3 cellular contexts compared by ENCODE assay signal in the genomic region with DNA sequence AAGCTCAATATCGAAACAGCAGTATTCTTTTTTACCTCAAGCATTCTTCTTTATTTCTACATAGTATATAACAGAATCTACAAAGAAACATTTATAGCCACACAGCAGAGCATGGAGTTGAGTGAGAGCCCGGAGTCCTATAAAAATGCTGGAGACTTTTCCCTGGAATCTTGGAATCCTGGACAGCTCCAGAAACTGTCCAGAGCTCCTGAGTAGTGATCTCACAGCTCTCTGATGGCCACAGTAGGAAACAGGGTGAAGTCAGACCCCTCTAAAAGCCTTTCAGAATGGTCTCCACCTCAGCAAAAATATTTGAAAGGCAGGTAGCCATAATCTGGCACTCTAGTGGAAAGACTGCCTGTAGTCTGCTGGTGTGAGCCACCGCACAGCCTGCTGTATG.
TF ChIP-seq lines count a peak whose summit lies in the region.

No MANE protein-coding gene starts in this region.

TF ChIP-seq in SK-N-SH, 30 proteins besides CTCF, POLR2A, EP300 and RAD21:
- TF ChIP-seq IRF3 (IDR thresholded peaks at IDR 0.05; ENCODE audit: low read depth, low read length): no peak
- TF ChIP-seq ZBTB33 (IDR thresholded peaks at IDR 0.05; ENCODE audit: borderline replicate concordance, low read depth): no peak
- TF ChIP-seq RXRA (IDR thresholded peaks at IDR 0.05; ENCODE audit: borderline replicate concordance, low read depth): no peak
- TF ChIP-seq CHD2 (IDR thresholded peaks at IDR 0.05; ENCODE audit: low read length, partially characterized antibody): no peak
- TF ChIP-seq REST (IDR thresholded peaks at IDR 0.05; ENCODE audit: low read depth, low read length): peak; percentile 70; the same call in 1 of the 2 replicates

TF ChIP-seq in SK-N-SH treated with all-trans-retinoic acid at 6 μM for 48 hours, 23 proteins besides CTCF, POLR2A, EP300 and RAD21 (continued from another document):
- TF ChIP-seq, protein P1, sequence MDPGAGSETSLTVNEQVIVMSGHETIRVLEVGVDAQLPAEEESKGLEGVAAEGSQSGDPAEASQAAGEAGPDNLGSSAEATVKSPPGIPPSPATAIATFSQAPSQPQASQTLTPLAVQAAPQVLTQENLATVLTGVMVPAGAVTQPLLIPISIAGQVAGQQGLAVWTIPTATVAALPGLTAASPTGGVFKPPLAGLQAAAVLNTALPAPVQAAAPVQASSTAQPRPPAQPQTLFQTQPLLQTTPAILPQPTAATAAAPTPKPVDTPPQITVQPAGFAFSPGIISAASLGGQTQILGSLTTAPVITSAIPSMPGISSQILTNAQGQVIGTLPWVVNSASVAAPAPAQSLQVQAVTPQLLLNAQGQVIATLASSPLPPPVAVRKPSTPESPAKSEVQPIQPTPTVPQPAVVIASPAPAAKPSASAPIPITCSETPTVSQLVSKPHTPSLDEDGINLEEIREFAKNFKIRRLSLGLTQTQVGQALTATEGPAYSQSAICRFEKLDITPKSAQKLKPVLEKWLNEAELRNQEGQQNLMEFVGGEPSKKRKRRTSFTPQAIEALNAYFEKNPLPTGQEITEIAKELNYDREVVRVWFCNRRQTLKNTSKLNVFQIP (CRISPR knock-in tag; IDR thresholded peaks at IDR 0.05; ENCODE audit: borderline replicate concordance, low read depth): no peak
- TF ChIP-seq ZFP3 (CRISPR knock-in tag; IDR thresholded peaks at IDR 0.05): no peak
- TF ChIP-seq CSDC2 (CRISPR knock-in tag; IDR thresholded peaks at IDR 0.05): no peak
- TF ChIP-seq TOX (CRISPR knock-in tag; IDR thresholded peaks at IDR 0.05; ENCODE audit: borderline replicate concordance): no peak
- TF ChIP-seq, protein P2, sequence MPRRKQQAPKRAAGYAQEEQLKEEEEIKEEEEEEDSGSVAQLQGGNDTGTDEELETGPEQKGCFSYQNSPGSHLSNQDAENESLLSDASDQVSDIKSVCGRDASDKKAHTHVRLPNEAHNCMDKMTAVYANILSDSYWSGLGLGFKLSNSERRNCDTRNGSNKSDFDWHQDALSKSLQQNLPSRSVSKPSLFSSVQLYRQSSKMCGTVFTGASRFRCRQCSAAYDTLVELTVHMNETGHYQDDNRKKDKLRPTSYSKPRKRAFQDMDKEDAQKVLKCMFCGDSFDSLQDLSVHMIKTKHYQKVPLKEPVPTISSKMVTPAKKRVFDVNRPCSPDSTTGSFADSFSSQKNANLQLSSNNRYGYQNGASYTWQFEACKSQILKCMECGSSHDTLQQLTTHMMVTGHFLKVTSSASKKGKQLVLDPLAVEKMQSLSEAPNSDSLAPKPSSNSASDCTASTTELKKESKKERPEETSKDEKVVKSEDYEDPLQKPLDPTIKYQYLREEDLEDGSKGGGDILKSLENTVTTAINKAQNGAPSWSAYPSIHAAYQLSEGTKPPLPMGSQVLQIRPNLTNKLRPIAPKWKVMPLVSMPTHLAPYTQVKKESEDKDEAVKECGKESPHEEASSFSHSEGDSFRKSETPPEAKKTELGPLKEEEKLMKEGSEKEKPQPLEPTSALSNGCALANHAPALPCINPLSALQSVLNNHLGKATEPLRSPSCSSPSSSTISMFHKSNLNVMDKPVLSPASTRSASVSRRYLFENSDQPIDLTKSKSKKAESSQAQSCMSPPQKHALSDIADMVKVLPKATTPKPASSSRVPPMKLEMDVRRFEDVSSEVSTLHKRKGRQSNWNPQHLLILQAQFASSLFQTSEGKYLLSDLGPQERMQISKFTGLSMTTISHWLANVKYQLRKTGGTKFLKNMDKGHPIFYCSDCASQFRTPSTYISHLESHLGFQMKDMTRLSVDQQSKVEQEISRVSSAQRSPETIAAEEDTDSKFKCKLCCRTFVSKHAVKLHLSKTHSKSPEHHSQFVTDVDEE (CRISPR knock-in tag; IDR thresholded peaks at IDR 0.05): no peak
- TF ChIP-seq BACH2 (CRISPR knock-in tag; IDR thresholded peaks at IDR 0.05; ENCODE audit: borderline replicate concordance): no peak
- TF ChIP-seq PATZ1 (CRISPR knock-in tag; IDR thresholded peaks at IDR 0.05; ENCODE audit: borderline replicate concordance): no peak
- TF ChIP-seq SNAI2 (CRISPR knock-in tag; IDR thresholded peaks at IDR 0.05): no peak
- no peak for TF ChIP-seq CSRNP3 (CRISPR knock-in tag; IDR thresholded peaks at IDR 0.05)
- TF ChIP-seq TCF4 (CRISPR knock-in tag; IDR thresholded peaks at IDR 0.05; ENCODE audit: borderline replicate concordance): no peak
- no peak for TF ChIP-seq PPARA (CRISPR knock-in tag; IDR thresholded peaks at IDR 0.05; ENCODE audit: borderline replicate concordance)
- no peak for TF ChIP-seq ESRRG (CRISPR knock-in tag; IDR thresholded peaks at IDR 0.05)
- no peak for TF ChIP-seq OSR1 (CRISPR knock-in tag; IDR thresholded peaks at IDR 0.05)
- no peak for TF ChIP-seq ARNTL (CRISPR knock-in tag; IDR thresholded peaks at IDR 0.05; ENCODE audit: borderline replicate concordance, low read depth)

TF ChIP-seq in PFSK-1, 5 proteins besides CTCF, POLR2A, EP300 and RAD21 (continued from another document):
- peak; percentile 40 to 75; a peak in 3 of 4 replicates for TF ChIP-seq REST (IDR thresholded peaks at IDR 0.05; ENCODE audit: insufficient read depth in 1 of 2, low read depth in 2 of 2, low read length in 2 of 2)
